In the genomic region with DNA sequence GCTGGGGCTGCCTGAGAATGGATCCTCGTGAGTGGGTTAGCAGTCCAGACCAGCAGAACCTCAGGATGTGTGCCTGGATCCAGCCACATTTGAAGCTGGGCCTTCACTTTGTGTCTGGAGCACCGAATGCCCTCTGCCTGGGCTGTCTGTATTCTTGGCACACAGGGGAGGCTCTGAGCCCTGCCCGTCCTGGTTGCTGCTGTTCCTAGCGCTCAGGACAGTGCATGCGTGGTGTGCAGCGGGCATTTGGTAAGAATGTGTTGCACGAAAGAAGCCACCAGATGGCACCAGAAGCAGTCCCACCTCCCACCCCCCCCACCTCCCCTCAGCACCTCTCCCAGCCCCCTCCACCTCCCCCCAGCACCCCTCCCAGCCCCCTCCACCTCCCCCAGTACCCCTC, we compare ENCODE assay signal across 8 cellular contexts. TPM values are rescaled to one million over a fixed set of nuclear protein-coding genes. Genes with fewer than 3 reads are reported as not detected.
DNase-seq lines count a peak whose midpoint lies in the region; ATAC-seq and TF ChIP-seq lines count a peak whose summit lies in the region.

No MANE protein-coding gene starts in this region.

- peaks cover 17 to 47% of the 10 kb centered on the region in 2 experiments for H3K36me3 ChIP-seq in SK-N-SH (replicated peaks in 1 of 2; ENCODE audit: control insufficient read depth in 1 of 2, insufficient read depth in 2 of 2, low read length in 1 of 2)

- peak overlapping the region in 1 of 2 experiments; percentile 11; a peak in 1 of 4 replicates for H3K27ac ChIP-seq in SK-N-SH (ENCODE audit: low read depth in 2 of 2, low read length in 1 of 2)

- no peaks in the 10 kb centered on the region for H3K9me3 ChIP-seq in SK-N-SH

- H3K9me2 ChIP-seq in SK-N-SH, result no peaks in the 10 kb centered on the region

- H3K4me3 ChIP-seq in HFF-Myc (replicated peaks; ENCODE audit: low read depth, low read length) (no peak overlapping the region), SK-N-SH (ENCODE audit: low read depth in 2 of 2, low read length in 1 of 2) (no peak overlapping the region)

- peaks cover 35% of the 10 kb centered on the region for H3F3A ChIP-seq in SK-N-SH (replicated peaks; ENCODE audit: insufficient read depth)

- TF ChIP-seq CTCF in HFF-Myc (IDR thresholded peaks at IDR 0.05; ENCODE audit: low read depth, low read length, missing control alignments) (peak; percentile 19), SK-N-SH (IDR thresholded peaks at IDR 0.05) (peak; percentile 39)

- H3K4me2 ChIP-seq in SK-N-SH, result no peak overlapping the region

- ATAC-seq in HG02884 (IDR thresholded peaks at IDR 0.05; ENCODE audit: unreplicated experiment) (no peak), HG03520 (IDR thresholded peaks at IDR 0.05; ENCODE audit: unreplicated experiment) (no peak)

- H3K9ac ChIP-seq in SK-N-SH, result no peak overlapping the region

- POLR2A ChIA-PET in SK-N-SH (lab: Yijun Ruan, JAX), result no interaction called here

- H3K27me3 ChIP-seq in SK-N-SH (ENCODE audit: insufficient read depth), result no peaks in the 10 kb centered on the region

- no peaks in the 10 kb centered on the region for H3K79me2 ChIP-seq in SK-N-SH (ENCODE audit: insufficient read depth)

- DNase-seq in Caki2 (ENCODE audit: low read depth) (peak; percentile 59), HFF-Myc (ENCODE audit: extremely low read depth, low read depth) (no peak), SK-N-SH (peak; percentile 90), dedifferentiated amniotic fluid mesenchymal stem cell (ENCODE audit: extremely low spot score) (peak; percentile 29), middle frontal gyrus (ENCODE audit: extremely low spot score, low spot score) (peak; percentile 60), HT-29 (ENCODE audit: low spot score) (no peak)

- peaks cover 7 to 15% of the 10 kb centered on the region in 2 experiments; a peak in 2 of 4 replicates for H3K4me1 ChIP-seq in SK-N-SH (ENCODE audit: control insufficient read depth in 1 of 2, insufficient read depth in 2 of 2, low read depth in 1 of 2, low read length in 1 of 2)

- CTCF ChIA-PET in SK-N-SH (lab: Yijun Ruan, JAX), result interaction anchor here (0.8 to 11.4 kb wide), 13 partner anchors 8 to 328 kb away, joined by 3 to 101 read pairs (median 9); a partner anchor contains a TSS

- TF ChIP-seq RAD21 in SK-N-SH (IDR thresholded peaks at IDR 0.05; ENCODE audit: low read length), result peak; percentile 42

- in situ Hi-C loops in Caki2 (cut with HindIII; ENCODE audit: low pct_unique_long_range_greater_than_20kb, low sequenced_read_pairs), result no loop called here

- H2AFZ ChIP-seq in SK-N-SH (ENCODE audit: low read depth), result no peak overlapping the region

- TF ChIP-seq EP300 in SK-N-SH (IDR thresholded peaks at IDR 0.05; ENCODE audit: borderline replicate concordance in 1 of 2, low read depth in 1 of 2, low read length in 1 of 2), result no peak

- H4K20me1 ChIP-seq in SK-N-SH (ENCODE audit: insufficient read depth), result peaks cover 27% of the 10 kb centered on the region; the same call in 1 of the 2 replicates

- no CpG with 5 or more reads among the region's 7 CpGs for WGBS in SK-N-SH (ENCODE audit: low lambda C conversion rate)

TF ChIP-seq in SK-N-SH, 30 proteins besides CTCF, POLR2A, EP300 and RAD21:
- no peak for TF ChIP-seq NFIC (IDR thresholded peaks at IDR 0.05; ENCODE audit: borderline replicate concordance)
- no peak for TF ChIP-seq SIN3A (IDR thresholded peaks at IDR 0.05; ENCODE audit: borderline replicate concordance, low read depth, low read length)
- TF ChIP-seq, protein P1, sequence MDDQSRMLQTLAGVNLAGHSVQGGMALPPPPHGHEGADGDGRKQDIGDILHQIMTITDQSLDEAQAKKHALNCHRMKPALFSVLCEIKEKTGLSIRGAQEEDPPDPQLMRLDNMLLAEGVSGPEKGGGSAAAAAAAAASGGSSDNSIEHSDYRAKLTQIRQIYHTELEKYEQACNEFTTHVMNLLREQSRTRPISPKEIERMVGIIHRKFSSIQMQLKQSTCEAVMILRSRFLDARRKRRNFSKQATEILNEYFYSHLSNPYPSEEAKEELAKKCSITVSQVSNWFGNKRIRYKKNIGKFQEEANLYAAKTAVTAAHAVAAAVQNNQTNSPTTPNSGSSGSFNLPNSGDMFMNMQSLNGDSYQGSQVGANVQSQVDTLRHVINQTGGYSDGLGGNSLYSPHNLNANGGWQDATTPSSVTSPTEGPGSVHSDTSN (IDR thresholded peaks at IDR 0.05), result no peak
- TF ChIP-seq FOXM1 (IDR thresholded peaks at IDR 0.05; ENCODE audit: low read depth), result no peak
- TF ChIP-seq TEAD4 (IDR thresholded peaks at IDR 0.05; ENCODE audit: borderline replicate concordance, insufficient read depth), result no peak
- TF ChIP-seq POLR2AphosphoS5 (IDR thresholded peaks at IDR 0.05; ENCODE audit: low read depth, low read length), result no peak
- TF ChIP-seq SMC3 (IDR thresholded peaks at IDR 0.05; ENCODE audit: low read depth, low read length), result peak; percentile 47; the same call in 1 of the 2 replicates
- TF ChIP-seq GATA2 (CRISPR knock-in tag; IDR thresholded peaks at IDR 0.05), result no peak
TF ChIP-seq in SK-N-SH: peak in this region for 1.

RNA-seq across cellular contexts. Expression of a gene that starts 4.1 kb away (rescaled TPM):
- total RNA-seq in Caki2 (2014; rRNA removed; shearing (Covaris generic); ENCODE audit: low replicate concordance), result 24.5 and 48.8 TPM in 2 replicates
- polyA plus RNA-seq in SK-N-SH (2012; rRNA removed), result 36.0 and 38.3 TPM in 2 replicates
- 9.2 and 14.0 TPM in 2 replicates for polyA plus RNA-seq in SK-N-SH (2012; cell fraction: cytosol; rRNA removed)
- polyA plus RNA-seq in SK-N-SH (2012; cell fraction: nucleus; rRNA removed), result 182 and 260 TPM in 2 replicates
- 1.6 and 2.2 TPM in 2 replicates for total RNA-seq in HT-29 (2014; rRNA removed; shearing (Covaris generic))

RNA-seq across cellular contexts. Expression of a gene that starts 12.8 kb away (rescaled TPM):
- 142 and 149 TPM in 2 replicates for total RNA-seq in Caki2 (2014; rRNA removed; shearing (Covaris generic); ENCODE audit: low replicate concordance)
- 118 TPM in 2 replicates for polyA plus RNA-seq in SK-N-SH (2012; rRNA removed)
- 43.8 and 58.3 TPM in 2 replicates for polyA plus RNA-seq in SK-N-SH (2012; cell fraction: cytosol; rRNA removed)
- 480 and 590 TPM in 2 replicates for polyA plus RNA-seq in SK-N-SH (2012; cell fraction: nucleus; rRNA removed)
- total RNA-seq in HT-29 (2014; rRNA removed; shearing (Covaris generic)), result 6.6 and 6.7 TPM in 2 replicates

RNA-seq across cellular contexts. Expression of a gene that starts 23.2 kb away (rescaled TPM):
- total RNA-seq in Caki2 (2014; rRNA removed; shearing (Covaris generic); ENCODE audit: low replicate concordance), result 18.9 and 34.0 TPM in 2 replicates
- polyA plus RNA-seq in SK-N-SH (2012; rRNA removed), result 51.9 and 55.1 TPM in 2 replicates
- 6.6 and 12.2 TPM in 2 replicates for polyA plus RNA-seq in SK-N-SH (2012; cell fraction: cytosol; rRNA removed)
- polyA plus RNA-seq in SK-N-SH (2012; cell fraction: nucleus; rRNA removed), result 513 and 740 TPM in 2 replicates
- total RNA-seq in HT-29 (2014; rRNA removed; shearing (Covaris generic)), result 62.6 and 63.3 TPM in 2 replicates

RNA-seq across cellular contexts. Expression of a gene that starts 29.5 kb away (rescaled TPM):
- total RNA-seq in Caki2 (2014; rRNA removed; shearing (Covaris generic); ENCODE audit: low replicate concordance), result 18.0 and 34.5 TPM in 2 replicates
- 40.4 and 42.8 TPM in 2 replicates for polyA plus RNA-seq in SK-N-SH (2012; rRNA removed)
- 4.9 and 9.1 TPM in 2 replicates for polyA plus RNA-seq in SK-N-SH (2012; cell fraction: cytosol; rRNA removed)
- polyA plus RNA-seq in SK-N-SH (2012; cell fraction: nucleus; rRNA removed), result 290 and 343 TPM in 2 replicates
- total RNA-seq in HT-29 (2014; rRNA removed; shearing (Covaris generic)), result 30.8 and 32.2 TPM in 2 replicates

RNA-seq across cellular contexts. Expression of a gene that starts 33.1 kb away (rescaled TPM):
- 300 and 353 TPM in 2 replicates for total RNA-seq in Caki2 (2014; rRNA removed; shearing (Covaris generic); ENCODE audit: low replicate concordance)
- 85.8 and 108 TPM in 2 replicates for polyA plus RNA-seq in SK-N-SH (2012; rRNA removed)
- polyA plus RNA-seq in SK-N-SH (2012; cell fraction: cytosol; rRNA removed), result 38.1 and 61.2 TPM in 2 replicates
- 385 and 523 TPM in 2 replicates for polyA plus RNA-seq in SK-N-SH (2012; cell fraction: nucleus; rRNA removed)
- 247 and 252 TPM in 2 replicates for total RNA-seq in HT-29 (2014; rRNA removed; shearing (Covaris generic))

Comparison
In these comparisons a context has a peak if more than half of its experiments do, and no peak if none do; other contexts are left out.
1. DNase-seq: peak in Caki2 (single experiment), SK-N-SH (single experiment), dedifferentiated amniotic fluid mesenchymal stem cell (single experiment) and middle frontal gyrus (single experiment); none in HFF-Myc (single experiment) and HT-29 (single experiment).
2. RNA of a gene that starts 12.8 kb away (total RNA-seq): 142 to 149 TPM in Caki2; 6.6 to 6.7 TPM in HT-29; every median in the first group is over 10 times any median in the second.